Comparison of ENCODE assay signal across 16 cellular contexts in the genomic region with DNA sequence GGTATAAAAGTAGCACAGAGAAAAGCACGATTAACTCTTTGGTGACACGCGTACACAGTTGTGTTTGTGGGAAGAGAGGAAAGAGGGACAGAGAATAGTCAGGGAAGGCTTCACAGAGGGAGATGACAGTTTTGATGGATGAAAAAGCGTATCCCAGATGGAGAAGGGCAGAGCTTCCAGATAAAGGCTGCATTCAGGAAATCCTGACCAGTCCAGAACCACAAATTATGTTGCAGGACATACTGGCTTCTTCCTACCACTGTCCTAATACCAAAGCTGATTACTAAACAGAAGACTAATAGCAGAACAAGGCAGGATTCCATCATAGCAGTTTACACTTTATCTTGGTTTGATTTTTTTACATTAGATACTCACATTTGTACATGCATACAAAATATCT.
"Had no signal": no experiment of that assay in that cellular context is flagged by ENCODE, and none has a peak within 500 bp of the region (broad histone marks: within the 10 kb centered on the region; RNA-seq: fewer than 3 reads in every experiment).

No MANE protein-coding gene starts in this region.

- H3K4me1 Mint-ChIP-seq: stimulated activated memory B cell treated with anti-CD40 and anti-IgM and Interleukin-4, amounts not matched to agents 10 μg/mL and 1 μg/mL and 100 μg/mL, for 72 hours; WTC11 had no signal

- H3K4me3 Mint-ChIP-seq: activated CD4-positive, alpha-beta T cell treated with anti-CD3 and anti-CD28 coated beads, Interleukin-2, amount 10 ng/mL, durations not matched to agents 7 days and 5 days; activated naive CD4-positive, alpha-beta T cell treated with anti-CD3 and anti-CD28 coated beads, Interleukin-2, amount 50 U/mL, for 24 hours; naive thymus-derived CD8-positive, alpha-beta T cell; stimulated activated memory B cell treated with anti-CD40 and anti-IgM and Interleukin-4, amounts not matched to agents 10 μg/mL and 1 μg/mL and 100 μg/mL, for 72 hours; type B pancreatic cell; WTC11 had no signal

- H3K27ac Mint-ChIP-seq: activated CD4-positive, alpha-beta T cell treated with anti-CD3 and anti-CD28 coated beads, Interleukin-2, amount 10 ng/mL, durations not matched to agents 7 days and 5 days; activated naive CD4-positive, alpha-beta T cell treated with anti-CD3 and anti-CD28 coated beads, Interleukin-2, amount 50 U/mL, for 24 hours; activated T-helper 2 cell treated with anti-CD3 and anti-CD28 coated beads, Interferon-gamma antibody, Interleukin-2, Interleukin-4, amounts not matched to agents 10 μg/mL and 5 μg/mL and 100 μg/mL, durations not matched to agents 14 hours and 24 hours and 36 hours; progenitor cell of endocrine pancreas; stimulated activated memory B cell treated with anti-CD40 and anti-IgM and Interleukin-4, amounts not matched to agents 10 μg/mL and 1 μg/mL and 100 μg/mL, for 72 hours; type B pancreatic cell; WTC11 had no signal

- DNase-seq: activated CD4-positive, alpha-beta T cell treated with anti-CD3 and anti-CD28 coated beads, Interleukin-2, amount 10 ng/mL, durations not matched to agents 7 days and 5 days; activated CD8-positive, alpha-beta memory T cell treated with anti-CD3 and anti-CD28 coated beads for 24 hours; anterior cingulate cortex; hypothalamus; mucosa of descending colon; naive thymus-derived CD8-positive, alpha-beta T cell; right cardiac atrium; SK-N-SH had no signal

- H3K9me3 Mint-ChIP-seq: activated CD4-positive, alpha-beta T cell treated with anti-CD3 and anti-CD28 coated beads, Interleukin-2, amount 10 ng/mL, durations not matched to agents 7 days and 5 days; activated naive CD4-positive, alpha-beta T cell treated with anti-CD3 and anti-CD28 coated beads, Interleukin-2, amount 50 U/mL, for 24 hours; activated T-helper 2 cell treated with anti-CD3 and anti-CD28 coated beads, Interferon-gamma antibody, Interleukin-2, Interleukin-4, amounts not matched to agents 10 μg/mL and 5 μg/mL and 100 μg/mL, durations not matched to agents 14 hours and 24 hours and 36 hours; naive thymus-derived CD8-positive, alpha-beta T cell; stimulated activated memory B cell treated with anti-CD40 and anti-IgM and Interleukin-4, amounts not matched to agents 10 μg/mL and 1 μg/mL and 100 μg/mL, for 72 hours; type B pancreatic cell; WTC11 had no signal

- H3K4me3 ChIP-seq: lung, mucosa of descending colon, smooth muscle cell had no signal

- H3K9me3 ChIP-seq: mucosa of descending colon, SK-N-SH had no signal

- H3K4me2 ChIP-seq: SK-N-SH, smooth muscle cell had no signal

- ATAC-seq: mucosa of descending colon; naive thymus-derived CD8-positive, alpha-beta T cell; right cardiac atrium; stimulated activated memory B cell treated with anti-CD40 and anti-IgM and Interleukin-4, amounts not matched to agents 10 μg/mL and 1 μg/mL and 100 μg/mL, for 72 hours; WTC11 had no signal

- H3K9ac ChIP-seq: SK-N-SH had no signal

- H3K27me3 Mint-ChIP-seq: activated CD4-positive, alpha-beta T cell treated with anti-CD3 and anti-CD28 coated beads, Interleukin-2, amount 10 ng/mL, durations not matched to agents 7 days and 5 days; activated naive CD4-positive, alpha-beta T cell treated with anti-CD3 and anti-CD28 coated beads, Interleukin-2, amount 50 U/mL, for 24 hours; naive thymus-derived CD8-positive, alpha-beta T cell; progenitor cell of endocrine pancreas; stimulated activated memory B cell treated with anti-CD40 and anti-IgM and Interleukin-4, amounts not matched to agents 10 μg/mL and 1 μg/mL and 100 μg/mL, for 72 hours; type B pancreatic cell had no signal
